Comparison of ENCODE assay signal across 23 cellular contexts in genomic region chr7:119713606-119714005, GRCh38.
DNase-seq lines count a peak whose midpoint lies in the region; ATAC-seq and TF ChIP-seq lines count a peak whose summit lies in the region.
"Had no signal": no experiment of that assay in that cellular context is flagged by ENCODE, and none has a peak within 500 bp of the region (broad histone marks: within the 10 kb centered on the region; RNA-seq: fewer than 3 reads in every experiment).

No MANE protein-coding gene starts in this region.

- H3K4me1 ChIP-seq in SK-N-SH (ENCODE audit: control insufficient read depth in 1 of 2, insufficient read depth in 2 of 2, low read depth in 1 of 2, low read length in 1 of 2) (no peaks in the 10 kb centered on the region; a peak in 1 of 4 replicates), neuronal stem cell (ENCODE audit: control insufficient read depth in 2 of 2, insufficient read depth in 1 of 2, low read depth in 1 of 2, low read length in 2 of 2) (no peaks in the 10 kb centered on the region)
- H3K4me1 ChIP-seq: BE2C; BLaER1 treated with 17β-estradiol and CSF1 and Interleukin-3, amounts not matched to agents 10 nM and 100 nM; HAP-1 had no signal

- no peak for TF ChIP-seq CTCF in SK-N-SH (IDR thresholded peaks at IDR 0.05)

- no peak overlapping the region for H3K4me3 ChIP-seq in SK-N-SH (ENCODE audit: low read depth in 2 of 2, low read length in 1 of 2)
- no peak overlapping the region for H3K4me3 ChIP-seq in neuronal stem cell (ENCODE audit: low read length in 2 of 2)
- H3K4me3 ChIP-seq: BLaER1 treated with 17β-estradiol and CSF1 and Interleukin-3, amounts not matched to agents 10 nM and 100 nM; GM12878; GM23248; HAP-1 had no signal

- H2BK12ac ChIP-seq in neuronal stem cell (ENCODE audit: low read length): no peak overlapping the region

- no peak overlapping the region for H2AK5ac ChIP-seq in neuronal stem cell (ENCODE audit: low read depth, low read length)

- peak overlapping the region; percentile 24; the same call in 1 of the 2 replicates for H2AFZ ChIP-seq in SK-N-SH (ENCODE audit: low read depth)
- peak overlapping the region; percentile 45 for H2AFZ ChIP-seq in neuronal stem cell (ENCODE audit: low read length)
- H2AFZ ChIP-seq: GM23248 had no signal

- H3K9ac ChIP-seq in SK-N-SH: no peak overlapping the region
- no peak overlapping the region for H3K9ac ChIP-seq in neuronal stem cell (ENCODE audit: low read depth, low read length, poor library complexity)
- H3K9ac ChIP-seq: BLaER1 treated with 17β-estradiol and CSF1 and Interleukin-3, amounts not matched to agents 10 nM and 100 nM; GM23248 had no signal

- H3K23ac ChIP-seq in neuronal stem cell (ENCODE audit: low read depth, low read length, poor library complexity): no peak overlapping the region

- no peak overlapping the region for H3K18ac ChIP-seq in neuronal stem cell (ENCODE audit: low read length)

- H2BK120ac ChIP-seq in neuronal stem cell (ENCODE audit: low read depth, low read length): no peak overlapping the region

- DNase-seq in SK-N-SH: no peak
- peak; percentile 68 for DNase-seq in RPMI7951 (ENCODE audit: low read depth)
- DNase-seq in neuronal stem cell (ENCODE audit: low spot score): no peak
- no peak for DNase-seq in RKO (ENCODE audit: low spot score)
- no peak for DNase-seq in NCI-H146 treated with DMSO at 0.1 percent for 48 hours (lab: John Stamatoyannopoulos, UW; ENCODE audit: unreplicated experiment)
- DNase-seq: ACHN; AML-193; BE2C; CD4-positive, alpha-beta T cell; CD8-positive, alpha-beta memory T cell; DMS 273 treated with DMSO at 0.1 percent for 48 hours; DMS79; EL; GDM1; GM23248; HFFc6 had no signal

- H2BK15ac ChIP-seq in neuronal stem cell (ENCODE audit: low read length): no peak overlapping the region

- peaks cover 5% of the 10 kb centered on the region; the same call in 1 of the 2 replicates for H3K9me2 ChIP-seq in SK-N-SH

- CTCF ChIA-PET in SK-N-SH (lab: Yijun Ruan, JAX): no interaction called here

- no peak for TF ChIP-seq EP300 in SK-N-SH (IDR thresholded peaks at IDR 0.05; ENCODE audit: borderline replicate concordance in 1 of 2, low read depth in 1 of 2, low read length in 1 of 2)

- no peaks in the 10 kb centered on the region for H3K79me2 ChIP-seq in SK-N-SH (ENCODE audit: insufficient read depth)

- no peak overlapping the region for H2BK5ac ChIP-seq in neuronal stem cell (ENCODE audit: low read length)

- H3K27ac ChIP-seq in SK-N-SH (ENCODE audit: low read depth in 2 of 2, low read length in 1 of 2) (no peak overlapping the region), neuronal stem cell (replicated peaks; ENCODE audit: low read length) (no peak overlapping the region)
- H3K27ac ChIP-seq: 22Rv1; BLaER1 treated with 17β-estradiol and CSF1 and Interleukin-3, amounts not matched to agents 10 nM and 100 nM; GM23248 had no signal

- 41% methylated on average over 7 of the region's 7 CpGs for WGBS in SK-N-SH (ENCODE audit: low lambda C conversion rate)
- WGBS in neuronal stem cell (ENCODE audit: extremely low coverage in 2 of 2, insufficient read length in 2 of 2, insufficient replicate concordance in 1 of 2), 2 donors: no CpG with 5 or more reads among the region's 7 CpGs

- no peaks in the 10 kb centered on the region for H3K79me1 ChIP-seq in neuronal stem cell (ENCODE audit: low read depth, low read length)

- H3K4me2 ChIP-seq in SK-N-SH: no peak overlapping the region
- H3K4me2 ChIP-seq in neuronal stem cell (ENCODE audit: insufficient read depth, low read length, poor library complexity, severe bottlenecking): no peak overlapping the region
- H3K4me2 ChIP-seq: BLaER1 treated with 17β-estradiol and CSF1 and Interleukin-3, amounts not matched to agents 10 nM and 100 nM had no signal

- no peak for TF ChIP-seq RAD21 in SK-N-SH (IDR thresholded peaks at IDR 0.05; ENCODE audit: low read length)

- no peak for ATAC-seq in SK-N-SH treated with all-trans-retinoic acid at 6 μM for 48 hours
- ATAC-seq in HG02678 (IDR thresholded peaks at IDR 0.05; ENCODE audit: unreplicated experiment): no peak
- ATAC-seq in HG03442 (IDR thresholded peaks at IDR 0.05; ENCODE audit: unreplicated experiment): no peak
- ATAC-seq: GM12878 had no signal

- no peak overlapping the region for H4K91ac ChIP-seq in neuronal stem cell (ENCODE audit: low read depth, low read length, poor library complexity)

- H3K36me3 ChIP-seq in SK-N-SH (replicated peaks in 1 of 2; ENCODE audit: control insufficient read depth in 1 of 2, insufficient read depth in 2 of 2, low read length in 1 of 2): no peaks in the 10 kb centered on the region
- no peaks in the 10 kb centered on the region for H3K36me3 ChIP-seq in neuronal stem cell (replicated peaks in 1 of 2; ENCODE audit: control insufficient read depth in 2 of 2, insufficient read depth in 2 of 2, low read length in 2 of 2)
- H3K36me3 ChIP-seq: BE2C; BLaER1 treated with 17β-estradiol and CSF1 and Interleukin-3, amounts not matched to agents 10 nM and 100 nM; HAP-1 had no signal

- no peak overlapping the region for H3K4ac ChIP-seq in neuronal stem cell (ENCODE audit: low read length)

- H4K8ac ChIP-seq in neuronal stem cell (ENCODE audit: low read depth, low read length): no peak overlapping the region

- POLR2A ChIA-PET in SK-N-SH (lab: Yijun Ruan, JAX): no interaction called here

- H4K20me1 ChIP-seq in SK-N-SH (ENCODE audit: insufficient read depth): no peaks in the 10 kb centered on the region
- H4K20me1 ChIP-seq: BLaER1 treated with 17β-estradiol and CSF1 and Interleukin-3, amounts not matched to agents 10 nM and 100 nM had no signal

- no peaks in the 10 kb centered on the region for H3F3A ChIP-seq in SK-N-SH (replicated peaks; ENCODE audit: insufficient read depth)

- peaks cover 5% of the 10 kb centered on the region; the same call in 1 of the 2 replicates for H3K9me3 ChIP-seq in SK-N-SH
- no peaks in the 10 kb centered on the region for H3K9me3 ChIP-seq in neuronal stem cell (replicated peaks in 1 of 2; ENCODE audit: control insufficient read depth in 2 of 2, insufficient read depth in 1 of 2, low read depth in 1 of 2, low read length in 2 of 2)
- H3K9me3 ChIP-seq: BE2C; BLaER1 treated with 17β-estradiol and CSF1 and Interleukin-3, amounts not matched to agents 10 nM and 100 nM; HAP-1 had no signal

- no peak overlapping the region for H3K14ac ChIP-seq in neuronal stem cell (ENCODE audit: low read length)

- H3K27me3 ChIP-seq in SK-N-SH (ENCODE audit: insufficient read depth): no peaks in the 10 kb centered on the region
- no peaks in the 10 kb centered on the region for H3K27me3 ChIP-seq in neuronal stem cell (ENCODE audit: control insufficient read depth in 3 of 3, insufficient read depth in 3 of 3, low read depth in 1 of 3, low read length in 3 of 3)
- H3K27me3 ChIP-seq: BE2C; BLaER1 treated with 17β-estradiol and CSF1 and Interleukin-3, amounts not matched to agents 10 nM and 100 nM had no signal

TF ChIP-seq in SK-N-SH, 30 proteins besides CTCF, POLR2A, EP300 and RAD21:
- no peak for TF ChIP-seq SMC3 (IDR thresholded peaks at IDR 0.05; ENCODE audit: low read depth, low read length)
- TF ChIP-seq TAF1 (IDR thresholded peaks at IDR 0.05; ENCODE audit: borderline replicate concordance, low read depth, low read length): no peak
- no peak for TF ChIP-seq GABPA (IDR thresholded peaks at IDR 0.05; ENCODE audit: low read depth)
- TF ChIP-seq TCF12 (IDR thresholded peaks at IDR 0.05): no peak
- no peak for TF ChIP-seq IRF3 (IDR thresholded peaks at IDR 0.05; ENCODE audit: low read depth, low read length)

TF ChIP-seq in SK-N-SH treated with all-trans-retinoic acid at 6 μM for 48 hours, 23 proteins besides CTCF, POLR2A, EP300 and RAD21 (continues in another document):
- no peak for TF ChIP-seq PPARA (CRISPR knock-in tag; IDR thresholded peaks at IDR 0.05; ENCODE audit: borderline replicate concordance)
- TF ChIP-seq ARNTL (CRISPR knock-in tag; IDR thresholded peaks at IDR 0.05; ENCODE audit: borderline replicate concordance, low read depth): no peak
- TF ChIP-seq ZNF565 (CRISPR knock-in tag; conservative IDR thresholded peaks at IDR 0.05; ENCODE audit: low read depth): no peak
- TF ChIP-seq TOX (CRISPR knock-in tag; IDR thresholded peaks at IDR 0.05; ENCODE audit: borderline replicate concordance): no peak
- TF ChIP-seq ZFP3 (CRISPR knock-in tag; IDR thresholded peaks at IDR 0.05): no peak
- TF ChIP-seq, protein P1, sequence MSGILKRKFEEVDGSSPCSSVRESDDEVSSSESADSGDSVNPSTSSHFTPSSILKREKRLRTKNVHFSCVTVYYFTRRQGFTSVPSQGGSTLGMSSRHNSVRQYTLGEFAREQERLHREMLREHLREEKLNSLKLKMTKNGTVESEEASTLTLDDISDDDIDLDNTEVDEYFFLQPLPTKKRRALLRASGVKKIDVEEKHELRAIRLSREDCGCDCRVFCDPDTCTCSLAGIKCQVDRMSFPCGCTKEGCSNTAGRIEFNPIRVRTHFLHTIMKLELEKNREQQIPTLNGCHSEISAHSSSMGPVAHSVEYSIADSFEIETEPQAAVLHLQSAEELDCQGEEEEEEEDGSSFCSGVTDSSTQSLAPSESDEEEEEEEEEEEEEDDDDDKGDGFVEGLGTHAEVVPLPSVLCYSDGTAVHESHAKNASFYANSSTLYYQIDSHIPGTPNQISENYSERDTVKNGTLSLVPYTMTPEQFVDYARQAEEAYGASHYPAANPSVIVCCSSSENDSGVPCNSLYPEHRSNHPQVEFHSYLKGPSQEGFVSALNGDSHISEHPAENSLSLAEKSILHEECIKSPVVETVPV (CRISPR knock-in tag; IDR thresholded peaks at IDR 0.05): no peak
- TF ChIP-seq TSHZ2 (CRISPR knock-in tag; IDR thresholded peaks at IDR 0.05): no peak
- TF ChIP-seq RARB (CRISPR knock-in tag; IDR thresholded peaks at IDR 0.05): no peak
